19 cellular contexts compared by ENCODE assay signal in the genomic region with DNA sequence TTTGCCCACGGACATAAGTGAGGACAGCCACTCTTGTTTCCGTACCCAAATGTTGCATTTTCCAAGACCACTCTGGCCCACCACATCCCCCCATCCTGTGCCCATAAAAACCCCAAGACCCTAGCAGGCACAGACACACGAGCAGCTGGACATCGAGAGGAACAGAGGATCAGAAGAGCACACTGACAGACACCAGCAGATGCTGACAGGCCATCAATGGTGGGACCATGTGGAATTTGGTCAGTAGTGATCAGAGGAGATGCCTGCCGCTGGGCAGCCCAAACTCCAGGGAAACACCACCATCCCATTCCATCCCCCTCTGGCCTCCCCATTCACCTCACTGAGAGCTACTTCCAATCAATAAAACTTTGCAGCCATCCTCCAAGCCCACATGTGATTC.
"Had no signal": no experiment of that assay in that cellular context is flagged by ENCODE, and none has a peak within 500 bp of the region (broad histone marks: within the 10 kb centered on the region; RNA-seq: fewer than 3 reads in every experiment).

No MANE protein-coding gene starts in this region.

- H3K27ac ChIP-seq: coronary artery, foreskin keratinocyte, prostate gland, tibial artery, vagina, WERI-Rb-1 had no signal

- H3K27me3 ChIP-seq: foreskin keratinocyte, tibial artery, vagina had no signal

- ATAC-seq: activated CD4-positive, alpha-beta T cell treated with anti-CD3 and anti-CD28 coated beads for 36 hours; activated CD8-positive, alpha-beta T cell treated with anti-CD3 and anti-CD28 coated beads for 36 hours; activated naive CD4-positive, alpha-beta T cell treated with anti-CD3 and anti-CD28 coated beads, Interleukin-2, amount 50 U/mL, for 72 hours; activated T-cell treated with anti-CD3 and anti-CD28 coated beads, Interleukin-2, amount 50 U/mL, for 4 hours; foreskin keratinocyte; left colon; naive thymus-derived CD8-positive, alpha-beta T cell; stimulated activated memory B cell treated with anti-CD40 and anti-IgM and Interleukin-4, amounts not matched to agents 10 μg/mL and 1 μg/mL and 100 μg/mL, for 72 hours; T-helper 17 cell had no signal

- H3K27ac Mint-ChIP-seq: activated CD4-positive, alpha-beta T cell treated with anti-CD3 and anti-CD28 coated beads for 36 hours; activated CD8-positive, alpha-beta T cell treated with anti-CD3 and anti-CD28 coated beads for 36 hours; activated naive CD4-positive, alpha-beta T cell treated with anti-CD3 and anti-CD28 coated beads, Interleukin-2, amount 50 U/mL, for 72 hours; naive thymus-derived CD8-positive, alpha-beta T cell; stimulated activated memory B cell treated with anti-CD40 and anti-IgM and Interleukin-4, amounts not matched to agents 10 μg/mL and 1 μg/mL and 100 μg/mL, for 72 hours; T-helper 17 cell had no signal

- H3K36me3 ChIP-seq: prostate gland, vagina, WERI-Rb-1 had no signal

- DNase-seq: activated CD4-positive, alpha-beta T cell treated with anti-CD3 and anti-CD28 coated beads for 36 hours; activated CD8-positive, alpha-beta T cell treated with anti-CD3 and anti-CD28 coated beads for 36 hours; activated effector memory CD4-positive, alpha-beta T cell treated with anti-CD3 and anti-CD28 coated beads, Interleukin-2, amount 50 U/mL, for 16 hours; activated T-cell treated with anti-CD3 and anti-CD28 coated beads, Interleukin-2, amount 50 U/mL, for 4 hours; amniotic stem cell; central memory CD4-positive, alpha-beta T cell; foreskin keratinocyte; left colon; mammary epithelial cell; naive thymus-derived CD8-positive, alpha-beta T cell; stimulated activated CD4-positive, alpha-beta T cell treated with anti-CD3 and anti-CD28 coated beads, Interleukin-2, amount 100 ng/mL, for 48 hours; T-helper 17 cell; tibial artery; WERI-Rb-1 had no signal

- H3K27me3 Mint-ChIP-seq: activated CD4-positive, alpha-beta T cell treated with anti-CD3 and anti-CD28 coated beads for 36 hours; activated CD8-positive, alpha-beta T cell treated with anti-CD3 and anti-CD28 coated beads for 36 hours; naive thymus-derived CD8-positive, alpha-beta T cell; stimulated activated memory B cell treated with anti-CD40 and anti-IgM and Interleukin-4, amounts not matched to agents 10 μg/mL and 1 μg/mL and 100 μg/mL, for 72 hours; T-helper 17 cell had no signal

- H3K4me3 Mint-ChIP-seq: activated CD4-positive, alpha-beta T cell treated with anti-CD3 and anti-CD28 coated beads for 36 hours; activated CD8-positive, alpha-beta T cell treated with anti-CD3 and anti-CD28 coated beads for 36 hours; activated T-cell treated with anti-CD3 and anti-CD28 coated beads, Interleukin-2, amount 50 U/mL, for 4 hours; naive thymus-derived CD8-positive, alpha-beta T cell; stimulated activated memory B cell treated with anti-CD40 and anti-IgM and Interleukin-4, amounts not matched to agents 10 μg/mL and 1 μg/mL and 100 μg/mL, for 72 hours; T-helper 17 cell had no signal

- H3K4me1 ChIP-seq: foreskin keratinocyte, prostate gland, vagina had no signal

- H3K4me1 Mint-ChIP-seq: activated CD4-positive, alpha-beta T cell treated with anti-CD3 and anti-CD28 coated beads for 36 hours; naive thymus-derived CD8-positive, alpha-beta T cell; stimulated activated memory B cell treated with anti-CD40 and anti-IgM and Interleukin-4, amounts not matched to agents 10 μg/mL and 1 μg/mL and 100 μg/mL, for 72 hours; T-helper 17 cell had no signal

- H3K9me3 Mint-ChIP-seq: activated naive CD4-positive, alpha-beta T cell treated with anti-CD3 and anti-CD28 coated beads, Interleukin-2, amount 50 U/mL, for 72 hours had no signal

- H3K9me3 ChIP-seq: prostate gland, tibial artery, vagina had no signal

- H3K4me3 ChIP-seq: coronary artery, prostate gland, tibial artery, vagina had no signal
